Comparison of ENCODE assay signal across 8 cellular contexts in the genomic region with DNA sequence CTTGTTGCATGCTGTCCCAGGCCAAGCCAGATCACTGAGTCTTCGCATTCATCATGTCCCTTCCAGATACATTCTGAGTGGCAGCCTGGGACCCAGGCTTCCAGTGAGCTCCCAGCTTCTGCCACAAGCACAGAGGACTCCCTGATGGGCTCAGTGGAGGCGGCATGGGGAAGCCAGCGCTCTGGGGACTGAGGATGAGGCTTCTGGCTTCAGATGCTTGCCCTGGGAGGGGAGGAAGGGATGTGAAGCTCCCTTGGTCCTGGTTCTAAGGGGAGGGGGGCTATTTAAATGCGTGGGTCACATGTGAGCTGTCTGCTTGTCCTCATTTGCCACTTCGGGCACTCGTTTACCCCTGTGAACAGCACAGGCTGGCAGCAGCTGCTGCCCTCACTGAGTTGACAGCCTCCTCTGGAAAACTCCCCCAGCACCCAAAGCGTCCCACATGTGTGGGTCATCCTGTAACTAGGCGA.
A peak's percentile ranks its signal among the peaks of the same experiment; 100 is the strongest.
DNase-seq lines count a peak whose midpoint lies in the region; ATAC-seq, FAIRE-seq and TF ChIP-seq lines count a peak whose summit lies in the region.

No MANE protein-coding gene starts in this region.

- H3K9me3 Mint-ChIP-seq in activated naive CD8-positive, alpha-beta T cell treated with anti-CD3 and anti-CD28 coated beads, Interleukin-2, amount 50 U/mL, for 24 hours, result no peaks in the 10 kb centered on the region
- H3K9me3 Mint-ChIP-seq in type B pancreatic cell (no peaks in the 10 kb centered on the region), mesothelial cell of epicardium (no peaks in the 10 kb centered on the region)

- H3K36me3 ChIP-seq in BLaER1 (no peaks in the 10 kb centered on the region; the same call in 1 of the 2 replicates), thyroid gland (no peaks in the 10 kb centered on the region)

- no peaks in the 10 kb centered on the region for H3K27me3 Mint-ChIP-seq in activated naive CD8-positive, alpha-beta T cell treated with anti-CD3 and anti-CD28 coated beads, Interleukin-2, amount 50 U/mL, for 24 hours
- peaks cover 6% of the 10 kb centered on the region for H3K27me3 Mint-ChIP-seq in type B pancreatic cell
- no peaks in the 10 kb centered on the region for H3K27me3 Mint-ChIP-seq in mesothelial cell of epicardium (ENCODE audit: low read depth)

- H3K27ac ChIP-seq in BLaER1, result peak overlapping the region; percentile 54
- no peak overlapping the region for H3K27ac ChIP-seq in thyroid gland

- H3K4me2 ChIP-seq in BLaER1, result peak overlapping the region; percentile 67

- TF ChIP-seq POLR2A in thyroid gland (IDR thresholded peaks at IDR 0.05), result no peak

- peaks cover 41% of the 10 kb centered on the region for H3K4me1 Mint-ChIP-seq in activated naive CD8-positive, alpha-beta T cell treated with anti-CD3 and anti-CD28 coated beads, Interleukin-2, amount 50 U/mL, for 24 hours
- H3K4me1 Mint-ChIP-seq in type B pancreatic cell (ENCODE audit: unreplicated experiment) (peaks cover 44% of the 10 kb centered on the region), mesothelial cell of epicardium (peaks cover 8% of the 10 kb centered on the region)

- H3K27ac Mint-ChIP-seq in activated naive CD8-positive, alpha-beta T cell treated with anti-CD3 and anti-CD28 coated beads, Interleukin-2, amount 50 U/mL, for 24 hours, result peak overlapping the region; percentile 90
- H3K27ac Mint-ChIP-seq in type B pancreatic cell, result peak overlapping the region; percentile 48
- no peak overlapping the region for H3K27ac Mint-ChIP-seq in mesothelial cell of epicardium

- no peaks in the 10 kb centered on the region for H3K9me3 ChIP-seq in BLaER1
- H3K9me3 ChIP-seq in thyroid gland, result no peaks in the 10 kb centered on the region

- H3K4me3 ChIP-seq in BLaER1 (no peak overlapping the region), thyroid gland (replicated peaks in 1 of 3) (no peak overlapping the region)

- ATAC-seq in GM19397 (IDR thresholded peaks at IDR 0.05; ENCODE audit: unreplicated experiment) (peak; percentile 39), HG03378 (IDR thresholded peaks at IDR 0.05; ENCODE audit: unreplicated experiment) (peak; percentile 35)
- ATAC-seq in activated naive CD8-positive, alpha-beta T cell treated with anti-CD3 and anti-CD28 coated beads, Interleukin-2, amount 50 U/mL, for 24 hours, result peak; percentile 45

- H3K36me3 Mint-ChIP-seq in activated naive CD8-positive, alpha-beta T cell treated with anti-CD3 and anti-CD28 coated beads, Interleukin-2, amount 50 U/mL, for 24 hours (ENCODE audit: low read depth), result no peaks in the 10 kb centered on the region
- H3K36me3 Mint-ChIP-seq in type B pancreatic cell, result peaks cover 3% of the 10 kb centered on the region
- H3K36me3 Mint-ChIP-seq in mesothelial cell of epicardium, result no peaks in the 10 kb centered on the region

- TF ChIP-seq CTCF in type B pancreatic cell (conservative IDR thresholded peaks at IDR 0.05) (no peak), thyroid gland (IDR thresholded peaks at IDR 0.05) (no peak), mesothelial cell of epicardium (IDR thresholded peaks at IDR 0.05; ENCODE audit: unreplicated experiment) (no peak)

- FAIRE-seq in urothelium cell line (lab: Jason Lieb, UNC), result no peak

- H3K4me1 ChIP-seq in BLaER1, result peaks cover 19% of the 10 kb centered on the region
- peaks cover 0 to 15% of the 10 kb centered on the region in 2 donors for H3K4me1 ChIP-seq in thyroid gland

- peak overlapping the region; percentile 66 for H3K4me3 Mint-ChIP-seq in activated naive CD8-positive, alpha-beta T cell treated with anti-CD3 and anti-CD28 coated beads, Interleukin-2, amount 50 U/mL, for 24 hours
- H3K4me3 Mint-ChIP-seq in type B pancreatic cell (no peak overlapping the region), mesothelial cell of epicardium (no peak overlapping the region)

- no peak overlapping the region for H3K9ac ChIP-seq in BLaER1

- H3K27me3 ChIP-seq in BLaER1 (no peaks in the 10 kb centered on the region), thyroid gland (no peaks in the 10 kb centered on the region)

- WGBS in thyroid gland, 2 donors, result 77 to 82% methylated on average over 8 of the region's 8 CpGs

- no peak for DNase-seq in activated naive CD8-positive, alpha-beta T cell treated with anti-CD3 and anti-CD28 coated beads, Interleukin-2, amount 50 U/mL, for 24 hours
- no peak for DNase-seq in type B pancreatic cell (ENCODE audit: extremely low spot score, unreplicated experiment)
- no peak for DNase-seq in thyroid gland
- no peak for DNase-seq in mesothelial cell of epicardium (ENCODE audit: low spot score in 2 of 2, unreplicated experiment in 2 of 2)
- no peak for DNase-seq in urothelium cell line (ENCODE audit: low spot score)

- no peaks in the 10 kb centered on the region for H4K20me1 ChIP-seq in BLaER1

- intact Hi-C loops in thyroid gland (cut with DNase I), result no loop called here
